31 cellular contexts compared by ENCODE assay signal in the genomic region with DNA sequence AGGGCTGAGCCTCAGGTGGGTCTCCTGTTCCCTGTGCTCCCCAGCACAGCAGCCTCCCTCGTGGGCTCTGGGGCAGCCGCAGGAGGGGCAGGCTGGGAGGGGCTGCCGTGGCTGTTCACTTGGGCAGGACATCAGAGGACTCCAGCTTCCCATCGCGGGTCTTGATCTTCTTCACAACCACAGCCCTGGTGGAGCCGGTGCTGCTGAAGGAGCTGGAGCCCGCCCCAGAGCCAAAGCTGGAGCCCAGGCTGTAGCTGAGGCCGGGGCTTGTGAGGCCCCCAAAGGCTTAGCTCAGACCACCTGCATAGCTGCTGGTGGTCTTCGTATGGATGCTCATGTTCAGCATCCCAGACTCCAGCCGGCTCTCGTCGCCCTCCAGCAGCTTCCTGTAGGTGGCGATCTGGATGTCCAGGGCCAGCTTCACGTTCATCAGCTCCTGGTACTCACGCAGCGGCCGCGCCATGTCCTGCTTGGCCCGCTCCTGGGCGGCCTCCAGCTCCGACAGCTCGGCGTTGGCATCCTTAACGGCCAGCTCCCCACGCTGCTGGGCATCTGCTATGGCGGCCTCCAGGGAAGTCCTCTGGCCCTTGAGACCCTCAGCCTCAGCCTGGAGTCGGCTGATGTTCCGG.
DNase-seq lines count a peak whose midpoint lies in the region; ATAC-seq and TF ChIP-seq lines count a peak whose summit lies in the region.
"Had no signal": no experiment of that assay in that cellular context is flagged by ENCODE, and none has a peak within 500 bp of the region (broad histone marks: within the 10 kb centered on the region; RNA-seq: fewer than 3 reads in every experiment).

No MANE protein-coding gene starts in this region.

- TF ChIP-seq CTCF in cardiac muscle cell (IDR thresholded peaks at IDR 0.05; ENCODE audit: low read depth, low read length) (peak; percentile 16), Panc1 (IDR thresholded peaks at IDR 0.05) (peak; percentile 59; the same call in 1 of the 2 replicates), fibroblast of pulmonary artery (IDR thresholded peaks at IDR 0.05; ENCODE audit: low read length, missing control alignments) (peak; percentile 5), colonic mucosa (IDR thresholded peaks at IDR 0.05) (no peak), foreskin keratinocyte (conservative IDR thresholded peaks at IDR 0.05) (no peak)

- CTCF ChIA-PET in Panc1 (lab: Charles Lee) = interaction anchor here (0.6 kb wide), 1 partner anchor 16 kb away, joined by 6 read pairs; no protein-coding TSS in a partner anchor

- POLR2A ChIA-PET in Panc1 (lab: Charles Lee) = no interaction called here

- peaks cover 38% of the 10 kb centered on the region for H3K27me3 ChIP-seq in cardiac muscle cell
- H3K27me3 ChIP-seq in Panc1 (ENCODE audit: control insufficient read depth, insufficient read depth, low read length) = peaks cover 8% of the 10 kb centered on the region; the same call in 1 of the 2 replicates
- no peaks in the 10 kb centered on the region for H3K27me3 ChIP-seq in colonic mucosa
- H3K27me3 ChIP-seq in foreskin keratinocyte = peaks cover 51% of the 10 kb centered on the region
- H3K27me3 ChIP-seq: MG63, SJCRH30 had no signal

- H3K9me3 ChIP-seq in cardiac muscle cell (ENCODE audit: low read depth) = no peaks in the 10 kb centered on the region
- no peaks in the 10 kb centered on the region for H3K9me3 ChIP-seq in Panc1 (ENCODE audit: control insufficient read depth, insufficient read depth, low read depth, low read length)
- H3K9me3 ChIP-seq in colonic mucosa = no peaks in the 10 kb centered on the region
- H3K9me3 ChIP-seq: MG63, mucosa of descending colon, sigmoid colon, SJCRH30 had no signal

- no peaks in the 10 kb centered on the region for H3K4me1 ChIP-seq in cardiac muscle cell (ENCODE audit: low read depth)
- no peaks in the 10 kb centered on the region for H3K4me1 ChIP-seq in Panc1 (ENCODE audit: control insufficient read depth, insufficient read depth, low read length)
- H3K4me1 ChIP-seq in colonic mucosa = no peaks in the 10 kb centered on the region
- H3K4me1 ChIP-seq in foreskin keratinocyte = peaks cover 13% of the 10 kb centered on the region
- H3K4me1 ChIP-seq: sigmoid colon had no signal

- ATAC-seq in left cardiac atrium (no peak), Panc1 (no peak), HG03196 (IDR thresholded peaks at IDR 0.05; ENCODE audit: unreplicated experiment) (no peak), GM18520 (IDR thresholded peaks at IDR 0.05; ENCODE audit: unreplicated experiment) (no peak), foreskin keratinocyte (no peak)
- ATAC-seq: mucosa of descending colon; stimulated activated memory B cell treated with anti-CD40 and anti-IgM and Interleukin-4, amounts not matched to agents 10 μg/mL and 1 μg/mL and 100 μg/mL, for 72 hours had no signal

- intact Hi-C loops in left cardiac atrium (cut with DNase I) (no loop called here), Panc1 (cut with micrococcal nuclease; ENCODE audit: unreplicated experiment) (no loop called here), colonic mucosa (cut with DNase I) (no loop called here)

- no peak overlapping the region for H3K9ac ChIP-seq in colonic mucosa (ENCODE audit: low read depth in 2 of 2, low read length in 2 of 2)

- BruUV-seq in Panc1 (replicated peaks; lab: Mats Ljungman, UMichigan) = no TSS peak

- in situ Hi-C loops in Panc1 (cut with HindIII; ENCODE audit: low pct_unique_long_range_greater_than_20kb, low sequenced_read_pairs) = no loop called here

- no peak overlapping the region for H3K27ac ChIP-seq in cardiac muscle cell
- no peak overlapping the region for H3K27ac ChIP-seq in Panc1 (ENCODE audit: low read length)
- no peak overlapping the region for H3K27ac ChIP-seq in colonic mucosa
- H3K27ac ChIP-seq in foreskin keratinocyte = no peak overlapping the region
- H3K27ac ChIP-seq: coronary artery, sigmoid colon, SJCRH30 had no signal

- no peaks in the 10 kb centered on the region for H3K36me3 ChIP-seq in cardiac muscle cell
- H3K36me3 ChIP-seq in Panc1 (ENCODE audit: control insufficient read depth, insufficient read depth, low read length) = no peaks in the 10 kb centered on the region
- H3K36me3 ChIP-seq in colonic mucosa = no peaks in the 10 kb centered on the region
- H3K36me3 ChIP-seq: MG63, sigmoid colon, SJCRH30 had no signal

- no peak for DNase-seq in cardiac muscle cell (ENCODE audit: low read depth in 1 of 2, low spot score in 1 of 2)
- no peak for DNase-seq in left cardiac atrium
- no peak for DNase-seq in Panc1 (ENCODE audit: low read depth, low spot score)
- DNase-seq in fibroblast of pulmonary artery (ENCODE audit: low read depth) = no peak
- DNase-seq in colonic mucosa = no peak
- no peak for DNase-seq in foreskin keratinocyte
- DNase-seq: activated CD4-positive, alpha-beta T cell treated with anti-CD3 and anti-CD28 coated beads, Interleukin-2, amount 50 U/mL, for 4 hours; activated CD4-positive, CD25-positive, alpha-beta regulatory T cell; activated naive CD4-positive, alpha-beta T cell treated with anti-CD3 and anti-CD28 coated beads, Interleukin-2, amount 10 ng/mL, durations not matched to agents 7 days and 5 days; AML-193; CD8-positive, alpha-beta memory T cell; DMS79; effector memory CD4-positive, alpha-beta T cell; erythroblast; KBM-7; MG63; mucosa of descending colon; NCI-H1417 treated with DMSO at 0.1 percent for 48 hours; NCI-H2081; NCI-H226; NCI-H69; posterior cingulate gyrus; sigmoid colon; SJCRH30; stimulated activated CD4-positive, alpha-beta T cell treated with anti-CD3 and anti-CD28 coated beads, Interleukin-4, amount 100 ng/mL, for 24 hours; T1000 had no signal

- H3K4me3 ChIP-seq in cardiac muscle cell = no peak overlapping the region
- no peak overlapping the region for H3K4me3 ChIP-seq in Panc1 (ENCODE audit: low read depth in 2 of 2, low read length in 2 of 2)
- H3K4me3 ChIP-seq in fibroblast of pulmonary artery (replicated peaks; ENCODE audit: low read depth, low read length) = no peak overlapping the region
- no peak overlapping the region for H3K4me3 ChIP-seq in colonic mucosa
- H3K4me3 ChIP-seq: coronary artery, lung, MG63, mucosa of descending colon, sigmoid colon, SJCRH30 had no signal

Comparison
In these comparisons a context has a peak if more than half of its experiments do, and no peak if none do; other contexts are left out.
1. CTCF ChIP-seq: peak in cardiac muscle cell (single experiment), Panc1 (single experiment) and fibroblast of pulmonary artery (single experiment); none in colonic mucosa (single experiment) and foreskin keratinocyte (single experiment).